1 cellular context compared by ENCODE assay signal in genomic region chr16:84735846-84736586, GRCh38.
TF ChIP-seq lines count a peak whose summit lies in the region.

No MANE protein-coding gene starts in this region.

TF ChIP-seq in GM12878, 131 proteins besides CTCF, POLR2A, EP300 and RAD21:
- TF ChIP-seq NR2C1 (IDR thresholded peaks at IDR 0.05) = no peak
- 0 out of 2 replicates have a peak, but pooled peaks have one; percentile 55 for TF ChIP-seq TCF3 (IDR thresholded peaks at IDR 0.05; ENCODE audit: borderline replicate concordance, insufficient read depth, low read depth, low read length)
- TF ChIP-seq HCFC1 (IDR thresholded peaks at IDR 0.05; ENCODE audit: low read length) = no peak
- TF ChIP-seq BCL3 (IDR thresholded peaks at IDR 0.05; ENCODE audit: borderline replicate concordance, insufficient read depth, low read depth, low read length, poor library complexity, severe bottlenecking) = peak; percentile 73
- no peak for TF ChIP-seq GABPA (IDR thresholded peaks at IDR 0.05; ENCODE audit: low read depth)
- no peak for TF ChIP-seq YY1 (IDR thresholded peaks at IDR 0.05; ENCODE audit: low read depth, low read length)
- TF ChIP-seq, protein P1, sequence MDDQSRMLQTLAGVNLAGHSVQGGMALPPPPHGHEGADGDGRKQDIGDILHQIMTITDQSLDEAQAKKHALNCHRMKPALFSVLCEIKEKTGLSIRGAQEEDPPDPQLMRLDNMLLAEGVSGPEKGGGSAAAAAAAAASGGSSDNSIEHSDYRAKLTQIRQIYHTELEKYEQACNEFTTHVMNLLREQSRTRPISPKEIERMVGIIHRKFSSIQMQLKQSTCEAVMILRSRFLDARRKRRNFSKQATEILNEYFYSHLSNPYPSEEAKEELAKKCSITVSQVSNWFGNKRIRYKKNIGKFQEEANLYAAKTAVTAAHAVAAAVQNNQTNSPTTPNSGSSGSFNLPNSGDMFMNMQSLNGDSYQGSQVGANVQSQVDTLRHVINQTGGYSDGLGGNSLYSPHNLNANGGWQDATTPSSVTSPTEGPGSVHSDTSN (IDR thresholded peaks at IDR 0.05; ENCODE audit: insufficient replicate concordance, low read depth, low read length) = peak; percentile 4
- no peak for TF ChIP-seq SMAD5 (IDR thresholded peaks at IDR 0.05; ENCODE audit: low read depth)
